In the genomic region with DNA sequence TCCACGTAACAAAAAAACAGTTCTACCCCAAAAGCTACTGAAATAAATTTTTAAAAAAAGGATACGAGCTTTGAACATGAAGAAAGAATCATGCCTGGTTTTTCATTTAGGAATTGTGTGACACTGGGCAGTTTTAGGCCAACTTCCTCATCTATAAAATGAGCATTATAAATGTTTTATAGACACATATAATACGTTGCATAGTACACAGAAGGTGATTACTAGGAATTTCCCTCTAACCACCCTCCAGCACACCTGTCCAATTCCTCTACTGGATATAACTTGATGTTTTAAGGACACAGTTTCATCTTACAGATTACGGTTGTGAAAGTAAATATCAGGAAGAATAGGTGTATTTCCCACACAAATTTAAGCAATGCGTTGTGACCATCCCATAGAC, we compare ENCODE assay signal across 30 cellular contexts.
"Had no signal": no experiment of that assay in that cellular context is flagged by ENCODE, and none has a peak within 500 bp of the region (broad histone marks: within the 10 kb centered on the region; RNA-seq: fewer than 3 reads in every experiment).

No MANE protein-coding gene starts in this region.

- H3K4me3 ChIP-seq: psoas muscle, right lobe of liver, sigmoid colon, stomach, thoracic aorta, thyroid gland, tibial nerve, upper lobe of right lung, vagina had no signal

- H3K4me3 Mint-ChIP-seq: naive thymus-derived CD8-positive, alpha-beta T cell; natural killer cell treated with Interleukin-12 subunit alpha and Interleukin-12 subunit beta and Interleukin-15 and Interleukin-18, amount 100 ng/mL, for 72 hours; nephron progenitor cell; neural crest cell; stimulated activated effector memory CD8-positive, alpha-beta T cell treated with anti-CD3 and anti-CD28 coated beads, Interleukin-12 subunit alpha, Interleukin-12 subunit beta, amount 100 ng/mL, for 72 hours; stimulated activated naive B cell treated with anti-CD40 and anti-IgM and Interleukin-4, amounts not matched to agents 10 μg/mL and 1 μg/mL and 100 μg/mL, for 72 hours; stimulated activated naive CD8-positive, alpha-beta T cell treated with anti-CD3 and anti-CD28 coated beads, Interleukin-15, Interleukin-2, amounts not matched to agents 100 ng/mL and 50 ng/mL, for 24 hours; type B pancreatic cell had no signal

- H3K36me3 Mint-ChIP-seq: naive thymus-derived CD8-positive, alpha-beta T cell; natural killer cell treated with Interleukin-12 subunit alpha and Interleukin-12 subunit beta and Interleukin-15 and Interleukin-18, amount 100 ng/mL, for 72 hours; stimulated activated effector memory CD8-positive, alpha-beta T cell treated with anti-CD3 and anti-CD28 coated beads, Interleukin-12 subunit alpha, Interleukin-12 subunit beta, amount 100 ng/mL, for 72 hours; stimulated activated naive B cell treated with anti-CD40 and anti-IgM and Interleukin-4, amounts not matched to agents 10 μg/mL and 1 μg/mL and 100 μg/mL, for 72 hours; type B pancreatic cell had no signal

- H3K27ac Mint-ChIP-seq: naive thymus-derived CD8-positive, alpha-beta T cell; natural killer cell treated with Interleukin-12 subunit alpha and Interleukin-12 subunit beta and Interleukin-15 and Interleukin-18, amount 100 ng/mL, for 72 hours; nephron progenitor cell; progenitor cell of endocrine pancreas; stimulated activated effector memory CD8-positive, alpha-beta T cell treated with anti-CD3 and anti-CD28 coated beads, Interleukin-12 subunit alpha, Interleukin-12 subunit beta, amount 100 ng/mL, for 72 hours; stimulated activated naive B cell treated with anti-CD40 and anti-IgM and Interleukin-4, amounts not matched to agents 10 μg/mL and 1 μg/mL and 100 μg/mL, for 72 hours; stimulated activated naive CD8-positive, alpha-beta T cell treated with anti-CD3 and anti-CD28 coated beads, Interleukin-15, Interleukin-2, amounts not matched to agents 100 ng/mL and 50 ng/mL, for 24 hours; type B pancreatic cell had no signal

- H3K4me1 Mint-ChIP-seq: nephron progenitor cell; neural crest cell; stimulated activated effector memory CD8-positive, alpha-beta T cell treated with anti-CD3 and anti-CD28 coated beads, Interleukin-12 subunit alpha, Interleukin-12 subunit beta, amount 100 ng/mL, for 72 hours; stimulated activated naive B cell treated with anti-CD40 and anti-IgM and Interleukin-4, amounts not matched to agents 10 μg/mL and 1 μg/mL and 100 μg/mL, for 72 hours had no signal

- FAIRE-seq: small intestine, urothelium cell line had no signal

- H3K27ac ChIP-seq: neutrophil, parathyroid adenoma, psoas muscle, right lobe of liver, sigmoid colon, stomach, thoracic aorta, thyroid gland, tibial nerve, upper lobe of right lung, vagina had no signal

- H3K27me3 ChIP-seq: neutrophil, right lobe of liver, sigmoid colon, stomach, thyroid gland, tibial nerve, upper lobe of right lung, vagina had no signal

- H3K27me3 Mint-ChIP-seq: natural killer cell treated with Interleukin-12 subunit alpha and Interleukin-12 subunit beta and Interleukin-15 and Interleukin-18, amount 100 ng/mL, for 72 hours; progenitor cell of endocrine pancreas had no signal

- ATAC-seq: naive thymus-derived CD8-positive, alpha-beta T cell; natural killer cell treated with Interleukin-12 subunit alpha and Interleukin-12 subunit beta and Interleukin-15 and Interleukin-18, amount 100 ng/mL, for 72 hours; psoas muscle; right cardiac atrium; right lobe of liver; stimulated activated effector memory CD8-positive, alpha-beta T cell treated with anti-CD3 and anti-CD28 coated beads, Interleukin-12 subunit alpha, Interleukin-12 subunit beta, amount 100 ng/mL, for 72 hours; stimulated activated naive B cell treated with anti-CD40 and anti-IgM and Interleukin-4, amounts not matched to agents 10 μg/mL and 1 μg/mL and 100 μg/mL, for 72 hours; upper lobe of right lung had no signal

- H3K4me1 ChIP-seq: parathyroid adenoma, psoas muscle, right lobe of liver, sigmoid colon, stomach, thyroid gland, tibial nerve, upper lobe of right lung, vagina had no signal

- H3K9ac ChIP-seq: parathyroid adenoma had no signal

- H3K9me3 Mint-ChIP-seq: naive thymus-derived CD8-positive, alpha-beta T cell; natural killer cell treated with Interleukin-12 subunit alpha and Interleukin-12 subunit beta and Interleukin-15 and Interleukin-18, amount 100 ng/mL, for 72 hours; nephron progenitor cell; neural crest cell; stimulated activated effector memory CD8-positive, alpha-beta T cell treated with anti-CD3 and anti-CD28 coated beads, Interleukin-12 subunit alpha, Interleukin-12 subunit beta, amount 100 ng/mL, for 72 hours; stimulated activated naive B cell treated with anti-CD40 and anti-IgM and Interleukin-4, amounts not matched to agents 10 μg/mL and 1 μg/mL and 100 μg/mL, for 72 hours; stimulated activated naive CD8-positive, alpha-beta T cell treated with anti-CD3 and anti-CD28 coated beads, Interleukin-15, Interleukin-2, amounts not matched to agents 100 ng/mL and 50 ng/mL, for 24 hours; type B pancreatic cell had no signal

- H3K9me3 ChIP-seq: neutrophil, psoas muscle, right lobe of liver, sigmoid colon, stomach, thoracic aorta, thyroid gland, tibial nerve, upper lobe of right lung, vagina had no signal

- H3K36me3 ChIP-seq: neutrophil, right lobe of liver, sigmoid colon, stomach, thoracic aorta, thyroid gland, tibial nerve, upper lobe of right lung, vagina had no signal

- DNase-seq: naive thymus-derived CD8-positive, alpha-beta T cell; nephron progenitor cell; nucleus accumbens; posterior cingulate gyrus; psoas muscle; right cardiac atrium; right lobe of liver; sigmoid colon; small intestine; stimulated activated CD4-positive, alpha-beta T cell treated with anti-CD3 and anti-CD28 coated beads, Interleukin-15, amount 100 ng/mL, for 24 hours; stimulated activated CD4-positive, alpha-beta T cell treated with anti-CD3 and anti-CD28 coated beads, Interleukin-2, amount 100 ng/mL, for 24 hours; stimulated activated CD4-positive, alpha-beta T cell treated with anti-CD3 and anti-CD28 coated beads, Interleukin-2, amount 100 ng/mL, for 48 hours; stimulated activated CD4-positive, alpha-beta T cell treated with anti-CD3 and anti-CD28 coated beads, Interleukin-4, amount 100 ng/mL, for 24 hours; stimulated activated naive B cell treated with anti-CD40 and anti-IgM and Interleukin-4, amounts not matched to agents 10 μg/mL and 1 μg/mL and 100 μg/mL, for 72 hours; stimulated activated naive CD4-positive, alpha-beta T cell treated with Interleukin-2 at 50 U/mL for 16 hours; stomach; thyroid gland; upper lobe of right lung had no signal
